ENCODE assay signal across 2 cellular contexts in the genomic region with DNA sequence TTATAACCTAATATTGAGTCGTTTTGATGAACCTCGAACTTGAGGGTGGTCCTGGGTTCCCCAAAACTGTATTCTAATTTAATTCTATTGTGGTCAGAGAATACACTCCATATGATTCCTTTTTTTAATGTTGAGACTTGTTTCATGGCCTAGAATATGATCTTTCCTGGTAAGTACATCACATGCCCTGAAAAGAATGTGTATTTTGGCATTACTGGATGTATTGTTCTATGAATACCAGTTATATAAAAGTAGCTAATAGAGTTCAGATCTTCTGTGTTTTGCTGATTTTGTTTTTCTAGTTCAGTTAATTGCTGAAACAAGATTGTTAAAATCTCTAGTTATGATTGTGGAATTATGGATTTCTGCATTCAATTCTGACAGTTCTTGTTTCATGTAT.
TF ChIP-seq lines count a peak whose summit lies in the region.

No MANE protein-coding gene starts in this region.

TF ChIP-seq in A549, 52 proteins besides CTCF, POLR2A, EP300 and RAD21:
- no peak for TF ChIP-seq CBX8 (IDR thresholded peaks at IDR 0.05)
- no peak for TF ChIP-seq HOXA7 (CRISPR knock-in tag; IDR thresholded peaks at IDR 0.05)
- TF ChIP-seq ZSCAN20 (CRISPR knock-in tag; IDR thresholded peaks at IDR 0.05), result no peak
- TF ChIP-seq GATA3 (IDR thresholded peaks at IDR 0.05; ENCODE audit: borderline replicate concordance), result no peak
TF ChIP-seq in A549: peak in this region for 0.

TF ChIP-seq in endothelial cell of umbilical vein, 7 proteins besides CTCF, POLR2A, EP300 and RAD21:
- TF ChIP-seq EZH2 (IDR thresholded peaks at IDR 0.05; ENCODE audit: borderline replicate concordance, low read depth, low read length, severe bottlenecking) (no peak), JUN (IDR thresholded peaks at IDR 0.05; ENCODE audit: borderline replicate concordance, insufficient read depth, insufficient read length, low read depth) (no peak), MYC (IDR thresholded peaks at IDR 0.05; ENCODE audit: low read depth, low read length) (no peak), FOS (IDR thresholded peaks at IDR 0.05; ENCODE audit: borderline replicate concordance, insufficient read depth, low read length) (no peak), POLR2AphosphoS5 (IDR thresholded peaks at IDR 0.05; ENCODE audit: insufficient read depth, low read depth, low read length) (no peak), GATA2 (IDR thresholded peaks at IDR 0.05; ENCODE audit: insufficient read depth, insufficient read length, low read depth, low read length) (no peak)
- TF ChIP-seq, protein P1, sequence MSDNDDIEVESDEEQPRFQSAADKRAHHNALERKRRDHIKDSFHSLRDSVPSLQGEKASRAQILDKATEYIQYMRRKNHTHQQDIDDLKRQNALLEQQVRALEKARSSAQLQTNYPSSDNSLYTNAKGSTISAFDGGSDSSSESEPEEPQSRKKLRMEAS (IDR thresholded peaks at IDR 0.05; ENCODE audit: insufficient read depth, insufficient read length), result no peak
TF ChIP-seq in endothelial cell of umbilical vein: peak in this region for 0.
